Comparison of ENCODE assay signal across 14 cellular contexts in genomic region chr3:69543080-69543429, GRCh38.
DNase-seq lines count a peak whose midpoint lies in the region; ATAC-seq, FAIRE-seq and TF ChIP-seq lines count a peak whose summit lies in the region.
"Had no signal": no experiment of that assay in that cellular context is flagged by ENCODE, and none has a peak within 500 bp of the region (broad histone marks: within the 10 kb centered on the region; RNA-seq: fewer than 3 reads in every experiment).

No MANE protein-coding gene starts in this region.

- 25% methylated on average over 5 of the region's 5 CpGs for WGBS in hepatocyte (ENCODE audit: low lambda C conversion rate, missing lambda C conversion rate)

- TF ChIP-seq CTCF in WTC11 (IDR thresholded peaks at IDR 0.05) = no peak
- TF ChIP-seq CTCF in hepatocyte (IDR thresholded peaks at IDR 0.05; ENCODE audit: poor library complexity) = no peak
- no peak for TF ChIP-seq CTCF in parathyroid adenoma (IDR thresholded peaks at IDR 0.05)

- H3K36me3 ChIP-seq in BLaER1 (no peaks in the 10 kb centered on the region), hepatocyte (replicated peaks; ENCODE audit: insufficient read depth, low read depth) (no peaks in the 10 kb centered on the region), parathyroid adenoma (ENCODE audit: control insufficient read depth, insufficient read depth, low read length) (no peaks in the 10 kb centered on the region)
- H3K36me3 ChIP-seq: brain microvascular endothelial cell had no signal

- H3K27me3 ChIP-seq in BLaER1 (peaks cover 39% of the 10 kb centered on the region), hepatocyte (peaks cover 49% of the 10 kb centered on the region), parathyroid adenoma (ENCODE audit: control insufficient read depth, insufficient read depth, low read length) (no peaks in the 10 kb centered on the region)

- H3K4me2 ChIP-seq in BLaER1 = peak overlapping the region; percentile 100
- peak overlapping the region; percentile 83 for H3K4me2 ChIP-seq in hepatocyte
- peak overlapping the region; percentile 58 for H3K4me2 ChIP-seq in parathyroid adenoma (ENCODE audit: low read length)

- H3K9ac ChIP-seq in BLaER1 = no peak overlapping the region
- H3K9ac ChIP-seq in parathyroid adenoma = no peak overlapping the region

- CTCF ChIA-PET in WTC11 (lab: Charles Lee) = no interaction called here

- POLR2A ChIA-PET in WTC11 (lab: Charles Lee) = no interaction called here

- peaks cover 32% of the 10 kb centered on the region for H3K4me1 ChIP-seq in BLaER1
- H3K4me1 ChIP-seq in hepatocyte (ENCODE audit: insufficient read depth) = peaks cover 8% of the 10 kb centered on the region
- H3K4me1 ChIP-seq in parathyroid adenoma = peaks cover 3% of the 10 kb centered on the region

- peak overlapping the region; percentile 48 for H2AFZ ChIP-seq in hepatocyte
- H2AFZ ChIP-seq in parathyroid adenoma = no peak overlapping the region

- no peak for FAIRE-seq in frontal cortex (lab: Jason Lieb, UNC)

- H3K27ac Mint-ChIP-seq in WTC11 = no peak overlapping the region
- H3K27ac Mint-ChIP-seq: activated CD4-positive, alpha-beta T cell treated with anti-CD3 and anti-CD28 coated beads, Interleukin-2, amount 10 ng/mL, durations not matched to agents 24 days and 14 days; immature natural killer cell; naive B cell had no signal

- peaks cover 17% of the 10 kb centered on the region; the same call in 1 of the 2 replicates for H4K20me1 ChIP-seq in BLaER1
- no peaks in the 10 kb centered on the region for H4K20me1 ChIP-seq in hepatocyte (ENCODE audit: insufficient read depth, poor library complexity, severe bottlenecking)

- no peak for ATAC-seq in WTC11

- H3K4me3 ChIP-seq in BLaER1 (peak overlapping the region; percentile 76), hepatocyte (no peak overlapping the region), parathyroid adenoma (ENCODE audit: low read depth, low read length) (no peak overlapping the region)

- H3K4me1 Mint-ChIP-seq in WTC11 = peaks cover 18% of the 10 kb centered on the region
- H3K4me1 Mint-ChIP-seq: immature natural killer cell had no signal

- DNase-seq in WTC11 (ENCODE audit: low spot score) (no peak), hepatocyte (ENCODE audit: low spot score) (no peak), SW 1271 (lab: John Stamatoyannopoulos, UW) (no peak), frontal cortex (ENCODE audit: low spot score in 2 of 2) (no peak), T-helper 1 cell (no peak)
- DNase-seq in activated effector memory CD4-positive, alpha-beta T cell treated with Interleukin-2 at 50 U/mL for 16 hours = no peak
- DNase-seq: activated CD4-positive, alpha-beta T cell treated with anti-CD3 and anti-CD28 coated beads, Interleukin-2, amount 10 ng/mL, durations not matched to agents 24 days and 14 days; brain microvascular endothelial cell; DMS53; immature natural killer cell; naive B cell; OCI-M1 had no signal

- peaks cover 44% of the 10 kb centered on the region for H3K27me3 Mint-ChIP-seq in WTC11 (ENCODE audit: low read depth)

- H3K79me2 ChIP-seq in hepatocyte (peaks cover 7% of the 10 kb centered on the region), parathyroid adenoma (no peaks in the 10 kb centered on the region)

- H3K27ac ChIP-seq in BLaER1 = no peak overlapping the region
- no peak overlapping the region for H3K27ac ChIP-seq in hepatocyte
- H3K27ac ChIP-seq in parathyroid adenoma = no peak overlapping the region
- H3K27ac ChIP-seq: brain microvascular endothelial cell had no signal

- no peaks in the 10 kb centered on the region for H3K9me2 ChIP-seq in hepatocyte (replicated peaks; ENCODE audit: insufficient read depth)

- H3K9me3 Mint-ChIP-seq in WTC11 = no peaks in the 10 kb centered on the region
- H3K9me3 Mint-ChIP-seq: activated CD4-positive, alpha-beta T cell treated with anti-CD3 and anti-CD28 coated beads, Interleukin-2, amount 10 ng/mL, durations not matched to agents 24 days and 14 days had no signal

- H3K9me3 ChIP-seq in BLaER1 (no peaks in the 10 kb centered on the region), hepatocyte (ENCODE audit: low read depth) (no peaks in the 10 kb centered on the region), parathyroid adenoma (ENCODE audit: control insufficient read depth, low read length) (no peaks in the 10 kb centered on the region)

- H3K4me3 Mint-ChIP-seq in WTC11 = peak overlapping the region; percentile 88
- H3K4me3 Mint-ChIP-seq: activated CD4-positive, alpha-beta T cell treated with anti-CD3 and anti-CD28 coated beads, Interleukin-2, amount 10 ng/mL, durations not matched to agents 24 days and 14 days; immature natural killer cell; naive B cell had no signal

- no peaks in the 10 kb centered on the region for H3K36me3 Mint-ChIP-seq in WTC11
- H3K36me3 Mint-ChIP-seq: immature natural killer cell, naive B cell had no signal

TF ChIP-seq in WTC11, 78 proteins besides CTCF, POLR2A, EP300 and RAD21:
- TF ChIP-seq JAZF1 (CRISPR knock-in tag; IDR thresholded peaks at IDR 0.05) = no peak
- TF ChIP-seq, protein P1, sequence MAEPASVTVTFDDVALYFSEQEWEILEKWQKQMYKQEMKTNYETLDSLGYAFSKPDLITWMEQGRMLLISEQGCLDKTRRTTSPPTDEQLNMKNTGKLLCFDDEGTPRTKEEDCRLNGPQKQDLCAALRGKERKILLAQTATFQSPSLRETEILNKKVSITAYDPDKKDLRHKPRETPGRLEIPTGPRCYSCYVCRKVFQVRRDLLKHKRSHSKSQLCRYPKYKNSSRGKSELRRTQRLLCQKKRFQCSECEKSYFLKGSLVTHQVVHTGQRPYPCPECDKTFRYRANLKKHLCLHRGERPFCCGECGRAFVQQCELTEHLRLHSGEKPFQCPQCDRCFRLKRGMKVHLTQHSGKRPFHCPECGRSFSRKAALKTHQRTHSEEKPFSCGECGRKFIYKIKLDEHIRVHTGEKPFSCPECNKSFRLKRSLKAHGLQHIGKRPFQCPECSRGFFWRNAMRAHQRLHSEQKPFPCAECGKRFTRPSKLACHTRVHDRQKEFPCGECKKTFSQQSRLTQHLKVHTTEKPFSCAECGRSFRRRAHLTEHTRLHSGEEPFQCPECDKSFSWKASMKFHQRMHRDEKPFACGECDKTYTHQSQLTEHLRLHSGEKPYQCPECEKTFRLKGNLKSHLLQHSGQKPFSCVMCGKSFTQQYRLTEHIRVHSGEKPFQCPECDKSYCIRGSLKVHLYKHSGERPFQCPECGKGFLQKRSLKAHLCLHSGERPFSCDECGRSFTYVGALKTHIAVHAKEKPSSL (CRISPR knock-in tag; conservative IDR thresholded peaks at IDR 0.05) = no peak
- no peak for TF ChIP-seq NR2C2 (CRISPR knock-in tag; IDR thresholded peaks at IDR 0.05)
- no peak for TF ChIP-seq GRHL2 (CRISPR knock-in tag; IDR thresholded peaks at IDR 0.05; ENCODE audit: insufficient replicate concordance, severe bottlenecking)
- TF ChIP-seq ETV6 (CRISPR knock-in tag; IDR thresholded peaks at IDR 0.05) = no peak
